ENCODE assay signal across 26 cellular contexts in the genomic region with DNA sequence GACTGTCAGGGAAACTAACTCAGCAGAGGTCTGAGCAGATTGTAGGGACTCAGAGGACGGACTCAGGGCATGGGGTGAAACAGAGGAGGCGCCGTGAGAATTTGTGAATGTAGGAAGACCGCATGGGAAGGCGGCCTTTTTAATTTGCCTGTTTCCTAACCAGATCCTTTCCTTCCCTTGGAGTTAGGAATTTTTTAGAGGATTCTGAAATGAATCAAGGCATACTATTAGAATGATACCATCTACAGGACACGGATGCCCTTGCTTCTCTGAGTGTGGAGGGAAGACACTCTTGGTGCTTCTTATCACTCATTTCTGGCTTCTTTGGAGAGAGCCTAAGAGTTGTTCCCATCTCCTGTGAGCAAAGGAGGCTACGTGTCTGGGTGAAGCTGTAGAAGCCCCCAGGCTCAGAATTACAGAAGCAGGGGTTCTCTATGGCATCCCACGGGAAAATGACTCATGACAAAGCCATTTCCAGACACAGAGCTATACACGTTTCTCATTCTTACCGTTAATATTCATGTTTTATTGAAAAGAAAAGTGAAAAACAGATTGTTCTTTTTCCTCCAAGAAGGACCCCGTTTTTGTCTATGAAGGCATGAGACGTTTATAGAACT.
"Had no signal": no experiment of that assay in that cellular context is flagged by ENCODE, and none has a peak within 500 bp of the region (broad histone marks: within the 10 kb centered on the region; RNA-seq: fewer than 3 reads in every experiment).

No MANE protein-coding gene starts in this region.

- ATAC-seq: activated CD4-positive, CD25-positive, alpha-beta regulatory T cell treated with anti-CD3 and anti-CD28 coated beads, Interleukin-2, amount 50 U/mL, for 24 hours; activated CD8-positive, alpha-beta T cell treated with anti-CD3 and anti-CD28 coated beads, Interleukin-2, amount 10 ng/mL, durations not matched to agents 7 days and 5 days; activated naive CD4-positive, alpha-beta T cell treated with anti-CD3 and anti-CD28 coated beads, Interleukin-2, amount 50 U/mL, for 72 hours; effector memory CD8-positive, alpha-beta T cell; esophagus mucosa; natural killer cell; pancreas; psoas muscle; stimulated activated naive CD8-positive, alpha-beta T cell treated with anti-CD3 and anti-CD28 coated beads, Interleukin-15, Interleukin-2, amounts not matched to agents 100 U/mL and 50 U/mL, for 24 hours had no signal

- H3K27ac ChIP-seq: adrenal gland, ascending aorta, colonic mucosa, dorsolateral prefrontal cortex, hepatocyte, left ventricle myocardium inferior, pancreas, psoas muscle, right atrium auricular region, thyroid gland, VCaP had no signal

- H3K9me3 ChIP-seq: adrenal gland, ascending aorta, colonic mucosa, left ventricle myocardium inferior, pancreas, psoas muscle, right atrium auricular region, thyroid gland had no signal

- FAIRE-seq: endothelial cell of umbilical vein, pancreas had no signal

- H3K36me3 ChIP-seq: adrenal gland, ascending aorta, colonic mucosa, left ventricle myocardium inferior, pancreas, right atrium auricular region, thyroid gland had no signal

- H3K27me3 ChIP-seq: ascending aorta, colonic mucosa, pancreas, right atrium auricular region, thyroid gland had no signal

- DNase-seq: activated CD4-positive, alpha-beta T cell treated with anti-CD3 and anti-CD28 coated beads, Interleukin-2, amount 50 U/mL, for 1 hour; activated CD8-positive, alpha-beta T cell treated with anti-CD3 and anti-CD28 coated beads, Interleukin-2, amount 10 ng/mL, durations not matched to agents 7 days and 5 days; activated T-cell treated with anti-CD3 and anti-CD28 coated beads, Interleukin-2, amount 50 U/mL, for 1 hour; adrenal gland; colonic mucosa; dorsolateral prefrontal cortex; effector memory CD8-positive, alpha-beta T cell; foreskin melanocyte; immature natural killer cell; kidney glomerular epithelial cell; left ventricle myocardium inferior; midbrain; natural killer cell; pancreas; psoas muscle; stimulated activated CD4-positive, alpha-beta T cell treated with anti-CD3 and anti-CD28 coated beads, Interleukin-4, amount 100 ng/mL, for 24 hours; stimulated activated naive CD8-positive, alpha-beta T cell treated with anti-CD3 and anti-CD28 coated beads, Interleukin-15, Interleukin-2, amounts not matched to agents 100 U/mL and 50 U/mL, for 24 hours; thyroid gland had no signal

- H3K4me3 ChIP-seq: adrenal gland, ascending aorta, colonic mucosa, dorsolateral prefrontal cortex, hepatocyte, left ventricle myocardium inferior, pancreas, psoas muscle, right atrium auricular region, thyroid gland had no signal

- H3K4me1 ChIP-seq: adrenal gland, ascending aorta, colonic mucosa, pancreas, psoas muscle, right atrium auricular region, thyroid gland had no signal
